ENCODE assay signal across 18 cellular contexts in genomic region chr6:52523363-52524207, GRCh38. TPM values are rescaled to one million over a fixed set of nuclear protein-coding genes. Genes with fewer than 3 reads are reported as not detected.
A peak's percentile ranks its signal among the peaks of the same experiment; 100 is the strongest.
DNase-seq lines count a peak whose midpoint lies in the region; ATAC-seq, FAIRE-seq and TF ChIP-seq lines count a peak whose summit lies in the region.
"Had no signal": no experiment of that assay in that cellular context is flagged by ENCODE, and none has a peak within 500 bp of the region (broad histone marks: within the 10 kb centered on the region; RNA-seq: fewer than 3 reads in every experiment).

No MANE protein-coding gene starts in this region.

- H3K27me3 ChIP-seq in ACC112 (ENCODE audit: insufficient read depth, low read length) (no peaks in the 10 kb centered on the region), HepG2 (ENCODE audit: control insufficient read depth in 1 of 2, insufficient read depth in 2 of 2, low read length in 2 of 2) (no peaks in the 10 kb centered on the region)

- no peak overlapping the region for H2AFZ ChIP-seq in ACC112 (ENCODE audit: low read length, unreplicated experiment)
- H2AFZ ChIP-seq in HepG2 (ENCODE audit: low read length): no peak overlapping the region

- H3K4me1 ChIP-seq in ACC112 (ENCODE audit: control insufficient read depth, insufficient read depth, low read length, unreplicated experiment): peaks cover 86% of the 10 kb centered on the region
- peaks cover 43% of the 10 kb centered on the region for H3K4me1 ChIP-seq in HepG2 (ENCODE audit: insufficient read depth, low read length)

- DNase-seq in NCI-H1105 (lab: John Stamatoyannopoulos, UW) (peak; percentile 23), amniotic epithelial cell (ENCODE audit: low read depth) (peak; percentile 81), HepG2 (ENCODE audit: low spot score) (no peak), hippocampal formation (lab: John Stamatoyannopoulos, UW) (no peak)
- DNase-seq in activated effector memory CD4-positive, alpha-beta T cell treated with Interleukin-2 at 50 U/mL for 16 hours: no peak
- DNase-seq in stimulated activated CD4-positive, alpha-beta T cell treated with anti-CD3 and anti-CD28 coated beads, Interleukin-2, amount 100 ng/mL, for 48 hours: no peak
- DNase-seq: aorta; CD8-positive, alpha-beta T cell; cortex of kidney; immature natural killer cell; naive B cell; NCI-H1417; psoas muscle; stimulated activated naive CD4-positive, alpha-beta T cell had no signal

- no peak overlapping the region for H3K4me2 ChIP-seq in HepG2 (ENCODE audit: low read depth, low read length)

- WGBS in HepG2 (ENCODE audit: low lambda C conversion rate): 94% methylated on average over 7 of the region's 7 CpGs

- H3K9ac ChIP-seq in HepG2 (ENCODE audit: insufficient read depth, low read depth, low read length): no peak overlapping the region

- TF ChIP-seq EP300 in HepG2 (IDR thresholded peaks at IDR 0.05; ENCODE audit: low read depth in 2 of 2, low read length in 2 of 2) (no peak), HepG2 (CRISPR knock-in tag; IDR thresholded peaks at IDR 0.05; ENCODE audit: borderline replicate concordance) (no peak)

- BruUV-seq in HepG2 (replicated peaks; lab: Mats Ljungman, UMichigan): no TSS peak

- FAIRE-seq in HepG2 (lab: Jason Lieb, UNC): peak; percentile 18

- no peaks in the 10 kb centered on the region for H3K9me3 ChIP-seq in HepG2 (ENCODE audit: low read length)
- H3K9me3 ChIP-seq: psoas muscle had no signal

- H3K4me3 ChIP-seq in ACC112 (ENCODE audit: low read depth, low read length): no peak overlapping the region
- H3K4me3 ChIP-seq in HepG2 (replicated peaks in 1 of 3; ENCODE audit: insufficient read depth in 1 of 3, low read depth in 2 of 3, low read length in 3 of 3): no peak overlapping the region
- H3K4me3 ChIP-seq: lung, psoas muscle had no signal

- H4K20me1 ChIP-seq in HepG2 (ENCODE audit: insufficient read depth, low read length): 0 out of 2 replicates have a peak, but pooled peaks cover 3% of the 10 kb centered on the region

- no peak for TF ChIP-seq CTCF in HepG2 (CRISPR knock-in tag; IDR thresholded peaks at IDR 0.05)

- in situ Hi-C loops in HepG2 (cut with HindIII; ENCODE audit: extremely low pct_ligation_motif_present, low pct_unique_long_range_greater_than_20kb): no loop called here

- H3K36me3 ChIP-seq in ACC112 (ENCODE audit: insufficient read depth, low read length): peaks cover 31% of the 10 kb centered on the region
- peaks cover 12 to 52% of the 10 kb centered on the region in 2 experiments for H3K36me3 ChIP-seq in HepG2 (replicated peaks in 1 of 2; ENCODE audit: control insufficient read depth in 1 of 2, insufficient read depth in 2 of 2, low read length in 2 of 2)

- CTCF ChIA-PET in HepG2 (lab: Yijun Ruan, JAX; ENCODE audit: low intra/inter-chr PET ratio, low total read pairs): no interaction called here

- intact Hi-C loops in HepG2 (cut with micrococcal nuclease; ENCODE audit: unreplicated experiment): no loop called here

- ATAC-seq in HepG2 (no peak), HG02759 (IDR thresholded peaks at IDR 0.05; ENCODE audit: unreplicated experiment) (no peak)
- ATAC-seq: CD8-positive, alpha-beta T cell had no signal

- TF ChIP-seq POLR2A in HepG2 (IDR thresholded peaks at IDR 0.05; ENCODE audit: insufficient read depth in 1 of 2, low read depth in 2 of 2, low read length in 2 of 2): no peak

- no peak for TF ChIP-seq RAD21 in HepG2 (CRISPR knock-in tag; IDR thresholded peaks at IDR 0.05)

- POLR2A ChIA-PET in HepG2 (lab: Yijun Ruan, JAX): interaction anchor here (0.9 to 2.2 kb wide), 3 partner anchors 20 to 99 kb away, joined by 3 to 8 read pairs (median 5); no protein-coding TSS in a partner anchor

- peak overlapping the region; percentile 96 for H3K27ac ChIP-seq in ACC112 (ENCODE audit: low read depth, low read length)
- H3K27ac ChIP-seq in HepG2 (ENCODE audit: extremely low read length, insufficient read depth, low read length): no peak overlapping the region
- H3K27ac ChIP-seq: epithelial cell of prostate had no signal

- H3K79me2 ChIP-seq in ACC112 (ENCODE audit: control insufficient read depth, insufficient read depth, low read length, unreplicated experiment) (peaks cover 85% of the 10 kb centered on the region), HepG2 (ENCODE audit: insufficient read depth, low read length) (peaks cover 47% of the 10 kb centered on the region)

TF ChIP-seq in HepG2, 621 proteins besides CTCF, POLR2A, EP300 and RAD21:
- no peak for TF ChIP-seq U2AF1 (optimal IDR thresholded peaks at IDR 0.05; ENCODE audit: low read depth, low read length)
- TF ChIP-seq MAFF (IDR thresholded peaks at IDR 0.05; ENCODE audit: low read depth, low read length): peak; percentile 77
- no peak for TF ChIP-seq HNRNPL (IDR thresholded peaks at IDR 0.05; ENCODE audit: low read depth, low read length)
- TF ChIP-seq MAFK (conservative IDR thresholded peaks at IDR 0.05 in 1 of 2, IDR thresholded peaks at IDR 0.05 in 1 of 2; ENCODE audit: low read length in 2 of 2): peak; percentile 88 to 91

RNA-seq across cellular contexts. Expression of gene TRAM2, which starts 53.3 kb away (rescaled TPM):
- 40.5 and 49.1 TPM in 2 replicates for total RNA-seq in HepG2 (2016; rRNA removed; fragmentation: Illumina TruSeq; extraction: Trizol)
- 4.0 and 4.7 TPM in 2 replicates for total RNA-seq in HepG2 (2016; cell fraction: cytosol; rRNA removed; fragmentation: Illumina TruSeq; extraction: Trizol; ENCODE audit: low read depth)
- total RNA-seq in HepG2 (2016; cell fraction: insoluble cytoplasmic fraction; rRNA removed; fragmentation: Illumina TruSeq; extraction: Trizol): 36.8 and 47.0 TPM in 2 replicates
- 24.9 and 25.7 TPM in 2 replicates for total RNA-seq in HepG2 (2016; cell fraction: membrane; rRNA removed; fragmentation: Illumina TruSeq; extraction: Trizol)
- 50.0 and 60.1 TPM in 2 replicates for total RNA-seq in HepG2 (2016; cell fraction: nucleus; rRNA removed; fragmentation: Illumina TruSeq; extraction: Trizol)
- polyA plus RNA-seq in HepG2 (2011; rRNA removed): 68.2 and 72.5 TPM in 2 replicates
- polyA plus RNA-seq in HepG2 (2011; cell fraction: cytosol; rRNA removed): 51.1 and 62.3 TPM in 2 replicates
- 100.0 and 109 TPM in 2 replicates for polyA plus RNA-seq in HepG2 (2011; cell fraction: nucleus; rRNA removed)
- 42.0 and 55.5 TPM in 2 replicates for polyA plus RNA-seq in HepG2 (2012)
- 2.3 and 2.5 TPM in 2 replicates for polyA plus RNA-seq in HepG2 (2016; cell fraction: cytosol; fragmentation: Illumina TruSeq; extraction: Trizol; ENCODE audit: low read depth)
- polyA plus RNA-seq in HepG2 (2016; cell fraction: insoluble cytoplasmic fraction; fragmentation: Illumina TruSeq; extraction: Trizol; ENCODE audit: low read depth): 27.8 and 31.3 TPM in 2 replicates
- 11.1 and 12.4 TPM in 2 replicates for polyA plus RNA-seq in HepG2 (2016; cell fraction: membrane; fragmentation: Illumina TruSeq; extraction: Trizol; ENCODE audit: low read depth)
- polyA plus RNA-seq in HepG2 (2016; cell fraction: nucleus; fragmentation: Illumina TruSeq; extraction: Trizol; ENCODE audit: insufficient read depth, low read depth): 72.8 and 73.2 TPM in 2 replicates
- 21.3 and 119 TPM in 2 replicates for polyA minus RNA-seq in HepG2 (2011; rRNA and poly(A)+ RNA removed; ENCODE audit: low replicate concordance)
- 67.1 and 80.2 TPM in 2 replicates for polyA minus RNA-seq in HepG2 (2011; cell fraction: cytosol; rRNA and poly(A)+ RNA removed)
- polyA minus RNA-seq in HepG2 (2011; cell fraction: nucleus; rRNA and poly(A)+ RNA removed): 60.0 and 64.5 TPM in 2 replicates

Comparison
In these comparisons a context has a peak if more than half of its experiments do, and no peak if none do; other contexts are left out.
1. DNase-seq: peak in NCI-H1105 (single experiment) and amniotic epithelial cell (single experiment); none in HepG2 (single experiment), activated effector memory CD4-positive, alpha-beta T cell treated with Interleukin-2 at 50 U/mL for 16 hours (single experiment), stimulated activated CD4-positive, alpha-beta T cell treated with anti-CD3 and anti-CD28 coated beads, Interleukin-2, amount 100 ng/mL, for 48 hours (0 of 2) and hippocampal formation (0 of 2).